ENCODE assay signal across 8 cellular contexts in the genomic region with DNA sequence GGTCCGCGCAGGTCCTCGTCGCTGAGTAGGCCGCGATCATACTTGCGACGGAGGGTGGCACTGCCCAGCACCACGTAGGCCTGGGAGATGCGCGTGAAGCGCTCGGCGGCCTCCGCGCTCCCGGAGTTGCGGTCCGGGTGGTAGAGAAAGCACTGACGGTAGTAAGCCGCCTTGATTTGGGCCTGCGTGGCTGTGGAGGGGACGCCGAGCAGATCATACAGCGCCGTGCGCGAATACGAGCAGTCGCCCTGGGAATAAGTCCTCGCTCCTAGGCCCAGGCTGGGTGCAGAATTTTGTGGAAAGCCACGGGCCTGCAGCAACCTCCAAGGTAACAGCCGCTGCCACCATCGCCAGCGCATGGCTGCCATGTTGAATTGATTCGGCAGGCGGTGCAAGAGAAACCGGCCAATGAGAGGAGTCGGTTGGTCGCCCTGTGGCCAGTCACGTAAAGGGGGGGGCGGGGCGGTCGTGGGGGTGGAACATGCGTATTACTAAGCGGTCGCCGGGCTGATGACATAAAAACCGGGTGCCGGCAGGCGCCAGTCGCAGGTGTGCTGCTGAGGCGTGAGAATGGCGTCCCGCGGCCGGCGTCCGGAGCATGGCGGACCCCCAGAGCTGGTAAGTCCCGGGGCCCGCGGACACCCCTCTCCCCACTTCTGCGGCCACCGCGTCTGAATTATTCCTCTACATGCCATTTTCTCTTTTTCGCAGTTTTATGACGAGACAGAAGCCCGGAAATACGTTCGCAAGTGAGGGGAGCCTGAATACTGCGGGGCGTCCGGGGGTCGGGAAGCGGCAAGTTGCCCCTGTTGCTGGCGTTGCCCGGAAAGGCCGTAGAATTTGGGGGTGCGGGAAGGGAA. TPM values are rescaled to one million over a fixed set of nuclear protein-coding genes. Genes with fewer than 3 reads are reported as not detected.
DNase-seq lines count a peak whose midpoint lies in the region; ATAC-seq, FAIRE-seq and TF ChIP-seq lines count a peak whose summit lies in the region.

A gene with protein sequence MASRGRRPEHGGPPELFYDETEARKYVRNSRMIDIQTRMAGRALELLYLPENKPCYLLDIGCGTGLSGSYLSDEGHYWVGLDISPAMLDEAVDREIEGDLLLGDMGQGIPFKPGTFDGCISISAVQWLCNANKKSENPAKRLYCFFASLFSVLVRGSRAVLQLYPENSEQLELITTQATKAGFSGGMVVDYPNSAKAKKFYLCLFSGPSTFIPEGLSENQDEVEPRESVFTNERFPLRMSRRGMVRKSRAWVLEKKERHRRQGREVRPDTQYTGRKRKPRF (plus strand): TSS at position 542 of the 860 bp plus-strand sequence. CDS start 29 bp downstream, at position 571.
A gene (minus strand): TSS at position 398 of the 860 bp plus-strand sequence. CDS start 30 bp downstream, at position 368.

- peak; percentile 88 for ATAC-seq in foreskin keratinocyte

- H3K4me3 ChIP-seq in MM.1S (ENCODE audit: low read length) (peak within 1 kb of the TSS; percentile 88), neuron (ENCODE audit: low read length) (peak within 1 kb of the TSS; percentile 77)

- peaks cover 6% of the 10 kb centered on the region for H3K4me1 ChIP-seq in MM.1S (ENCODE audit: low read length)
- peaks cover 5% of the 10 kb centered on the region for H3K4me1 ChIP-seq in foreskin keratinocyte
- peaks cover 30% of the 10 kb centered on the region for H3K4me1 ChIP-seq in neuron (ENCODE audit: insufficient read depth, low read length)

- TF ChIP-seq CTCF in MM.1S (IDR thresholded peaks at IDR 0.05; ENCODE audit: low read length) (no peak), foreskin keratinocyte (conservative IDR thresholded peaks at IDR 0.05) (no peak)

- no peaks in the 10 kb centered on the region for H4K20me1 ChIP-seq in MM.1S (ENCODE audit: insufficient read depth, low read length)

- no peaks in the 10 kb centered on the region for H3K9me2 ChIP-seq in MM.1S (replicated peaks; ENCODE audit: insufficient read depth, low read length)

- peaks cover 90% of the 10 kb centered on the region for H3K79me2 ChIP-seq in MM.1S (ENCODE audit: low read length)

- DNase-seq in HCEC 1CT (peak; percentile 93), MM.1S (peak; percentile 95), SHP77 treated with DMSO at 0.1 percent for 48 hours (lab: John Stamatoyannopoulos, UW) (peak; percentile 84), activated gamma-delta T cell treated with Interleukin-2 at 50 U/mL for 16 hours (peak; percentile 97), foreskin keratinocyte (peak; percentile 68 to 86), stromal cell of bone marrow (ENCODE audit: low read depth) (peak; percentile 91)

- peak within 1 kb of the TSS; percentile 93 for H3K4me2 ChIP-seq in MM.1S (ENCODE audit: low read depth, low read length)

- H3K36me3 ChIP-seq in MM.1S (replicated peaks; ENCODE audit: insufficient read depth, low read length) (no peaks in the 10 kb centered on the region; the same call in 1 of the 2 replicates), neuron (ENCODE audit: insufficient read depth, low read length) (peaks cover 28% of the 10 kb centered on the region)

- H3F3A ChIP-seq in MM.1S (ENCODE audit: insufficient read depth, low read length): no peaks in the 10 kb centered on the region

- H3K9ac ChIP-seq in MM.1S (ENCODE audit: low read length): peak within 1 kb of the TSS; percentile 94

- H3K27ac ChIP-seq in MM.1S (ENCODE audit: low read length) (peak within 1 kb of the TSS; percentile 72; the same call in 1 of the 2 replicates), foreskin keratinocyte (peak within 1 kb of the TSS; percentile 66)

- H3K27me3 ChIP-seq in MM.1S (replicated peaks; ENCODE audit: insufficient read depth, low read length) (no peaks in the 10 kb centered on the region), foreskin keratinocyte (no peaks in the 10 kb centered on the region), neuron (ENCODE audit: insufficient read depth, low read length) (no peaks in the 10 kb centered on the region)

- H3K9me3 ChIP-seq in MM.1S (replicated peaks; ENCODE audit: insufficient read depth, low read length) (no peaks in the 10 kb centered on the region), neuron (ENCODE audit: low read length) (peaks cover 3% of the 10 kb centered on the region)

- H2AFZ ChIP-seq in MM.1S (ENCODE audit: low read length): peak within 1 kb of the TSS; percentile 99
- H2AFZ ChIP-seq in neuron (ENCODE audit: low read depth, low read length): peak within 1 kb of the TSS; percentile 8

- peak; percentile 60 for FAIRE-seq in G401.6 (lab: Jason Lieb, UNC)

RNA-seq across cellular contexts. Expression of the first gene that starts in this region (rescaled TPM):
- total RNA-seq in foreskin keratinocyte: 55.8 and 55.9 TPM in 2 replicates
- 93.8 and 94.2 TPM in 2 replicates for polyA plus RNA-seq in foreskin keratinocyte

RNA-seq across cellular contexts. Expression of the second gene that starts in this region (rescaled TPM):
- total RNA-seq in foreskin keratinocyte: 4.1 and 4.2 TPM in 2 replicates
- 8.3 and 8.5 TPM in 2 replicates for polyA plus RNA-seq in foreskin keratinocyte

Comparison
In these comparisons a context has a peak if more than half of its experiments do, and no peak if none do; other contexts are left out.
1. Peak in every context shown above with its lines: DNase-seq, ATAC-seq, H3K4me3 ChIP-seq and H3K27ac ChIP-seq.